ENCODE assay signal across 1 cellular context in genomic region chr22:22421392-22421791, GRCh38.
TF ChIP-seq lines count a peak whose summit lies in the region.

No MANE protein-coding gene starts in this region.

TF ChIP-seq in K562, 482 proteins besides CTCF, POLR2A, EP300 and RAD21:
- no peak for TF ChIP-seq NCOA4 (IDR thresholded peaks at IDR 0.05; ENCODE audit: partially characterized antibody)
- TF ChIP-seq SNAPC5 (CRISPR knock-in tag; IDR thresholded peaks at IDR 0.05): peak; percentile 22; the same call in 1 of the 2 replicates
- no peak for TF ChIP-seq ZNF174 (CRISPR knock-in tag; IDR thresholded peaks at IDR 0.05)
- TF ChIP-seq XRCC3 (IDR thresholded peaks at IDR 0.05): no peak
- TF ChIP-seq TAF7 (tag; IDR thresholded peaks at IDR 0.05): no peak
- TF ChIP-seq FOXA3 (CRISPR knock-in tag; conservative IDR thresholded peaks at IDR 0.05 in 1 of 2, IDR thresholded peaks at IDR 0.05 in 1 of 2): peak in 1 of 2 experiments; percentile 55; a peak in 1 of 4 replicates
- no peak for TF ChIP-seq BRCA1 (IDR thresholded peaks at IDR 0.05)
- no peak for TF ChIP-seq BRCA1 (CRISPR knock-in tag; IDR thresholded peaks at IDR 0.05)
- TF ChIP-seq SRF (CRISPR knock-in tag; IDR thresholded peaks at IDR 0.05): no peak
- TF ChIP-seq PHF20 (IDR thresholded peaks at IDR 0.05; ENCODE audit: partially characterized antibody): peak; percentile 19
- TF ChIP-seq NFYB (IDR thresholded peaks at IDR 0.05; ENCODE audit: extremely low read depth, insufficient read length): no peak
- TF ChIP-seq ESRRB (CRISPR knock-in tag; IDR thresholded peaks at IDR 0.05; ENCODE audit: borderline replicate concordance): no peak
- TF ChIP-seq TAF15 (IDR thresholded peaks at IDR 0.05; ENCODE audit: low read depth, low read length): no peak
- TF ChIP-seq HES1 (IDR thresholded peaks at IDR 0.05; ENCODE audit: low read depth): no peak
- TF ChIP-seq KAT7 (CRISPR knock-in tag; IDR thresholded peaks at IDR 0.05; ENCODE audit: borderline replicate concordance): no peak
- no peak for TF ChIP-seq GTF2B (IDR thresholded peaks at IDR 0.05; ENCODE audit: extremely low read depth, insufficient read length)
- TF ChIP-seq MED1 (CRISPR knock-in tag; IDR thresholded peaks at IDR 0.05; ENCODE audit: borderline replicate concordance): no peak
- TF ChIP-seq ZBTB1 (CRISPR knock-in tag; IDR thresholded peaks at IDR 0.05; ENCODE audit: borderline replicate concordance, low read depth): no peak
- TF ChIP-seq MLLT1 (IDR thresholded peaks at IDR 0.05): no peak
- TF ChIP-seq ELF2 (CRISPR knock-in tag; IDR thresholded peaks at IDR 0.05): no peak
- no peak for TF ChIP-seq ZNF707 (CRISPR knock-in tag; conservative IDR thresholded peaks at IDR 0.05)
- TF ChIP-seq ATF2 (CRISPR knock-in tag; IDR thresholded peaks at IDR 0.05): no peak
- TF ChIP-seq SMARCE1 (IDR thresholded peaks at IDR 0.05): no peak
- no peak for TF ChIP-seq TEAD4 (IDR thresholded peaks at IDR 0.05; ENCODE audit: low read length)
- TF ChIP-seq TEAD4 (CRISPR knock-in tag; IDR thresholded peaks at IDR 0.05; ENCODE audit: borderline replicate concordance): peak; percentile 48; the same call in 1 of the 2 replicates
